In genomic region chr4:84483738-84484137, GRCh38 we compare ENCODE assay signal across 1 cellular context.
TF ChIP-seq lines count a peak whose summit lies in the region.

No MANE protein-coding gene starts in this region.

TF ChIP-seq in GM23338, 12 proteins besides CTCF, POLR2A, EP300 and RAD21 (continued from another document):
- TF ChIP-seq NANOG (IDR thresholded peaks at IDR 0.05; ENCODE audit: borderline replicate concordance) (no peak), EZH2 (IDR thresholded peaks at IDR 0.05; ENCODE audit: low read depth, unreplicated experiment) (peak; percentile 10)
